Comparison of ENCODE assay signal across 8 cellular contexts in the genomic region with DNA sequence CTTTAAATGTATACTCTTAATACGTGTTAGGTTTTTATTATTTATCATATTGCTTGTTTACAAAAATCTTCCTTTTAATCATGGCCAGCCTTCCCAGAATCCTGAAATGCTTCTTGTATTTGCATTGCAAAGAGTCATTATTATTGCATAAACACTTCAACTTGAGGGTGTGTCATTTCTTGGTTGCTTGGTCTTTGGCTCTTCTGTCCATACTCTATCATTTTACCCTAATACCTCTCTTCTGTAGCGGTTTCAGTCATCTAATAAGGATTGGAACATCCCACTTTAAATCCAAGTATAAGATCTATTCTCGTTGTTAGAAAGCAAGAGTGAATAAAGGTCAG.
A peak's percentile ranks its signal among the peaks of the same experiment; 100 is the strongest.
DNase-seq lines count a peak whose midpoint lies in the region; ATAC-seq, FAIRE-seq and TF ChIP-seq lines count a peak whose summit lies in the region.

No MANE protein-coding gene starts in this region.

- TF ChIP-seq RAD21 in liver (IDR thresholded peaks at IDR 0.05) (no peak), HepG2 (CRISPR knock-in tag; IDR thresholded peaks at IDR 0.05) (no peak)

- H3K9ac ChIP-seq in liver (ENCODE audit: low read depth in 1 of 2, low read length in 2 of 2) (peak overlapping the region in 1 of 2 donors; percentile 1), HepG2 (ENCODE audit: insufficient read depth, low read depth, low read length) (no peak overlapping the region)

- H3K9me3 ChIP-seq in liver (ENCODE audit: control insufficient read depth in 4 of 4, low read length in 3 of 4) (no peaks in the 10 kb centered on the region), HepG2 (ENCODE audit: low read length) (no peaks in the 10 kb centered on the region), right lobe of liver (no peaks in the 10 kb centered on the region), aorta (ENCODE audit: control insufficient read depth, low read length) (no peaks in the 10 kb centered on the region)

- CTCF ChIA-PET in HepG2 (lab: Yijun Ruan, JAX; ENCODE audit: low intra/inter-chr PET ratio, low total read pairs) = no interaction called here

- H3K79me2 ChIP-seq in HepG2 (ENCODE audit: insufficient read depth, low read length) = no peaks in the 10 kb centered on the region

- H3K27ac ChIP-seq in liver (ENCODE audit: low read depth in 1 of 2, low read length in 2 of 2) (peak overlapping the region; percentile 9 to 85), HepG2 (ENCODE audit: extremely low read length, insufficient read depth, low read length) (no peak overlapping the region), right lobe of liver (peak overlapping the region in 2 of 3 donors; percentile 19 to 59), aorta (ENCODE audit: low read depth in 1 of 2, low read length in 2 of 2) (no peak overlapping the region)

- H3K4me1 ChIP-seq in liver (ENCODE audit: control insufficient read depth in 4 of 4, insufficient read depth in 4 of 4, low read length in 3 of 4) (peaks cover 0 to 15% (median 3%) of the 10 kb centered on the region in 4 donors), HepG2 (ENCODE audit: insufficient read depth, low read length) (peaks cover 8% of the 10 kb centered on the region), right lobe of liver (peaks cover 0 to 7% (median 0%) of the 10 kb centered on the region in 4 donors), aorta (ENCODE audit: control insufficient read depth in 1 of 2, insufficient read depth in 2 of 2, low read length in 2 of 2) (peaks cover 0 to 4% of the 10 kb centered on the region in 2 donors)

- H3K36me3 ChIP-seq in liver (ENCODE audit: control insufficient read depth in 4 of 4, insufficient read depth in 3 of 4, low read depth in 1 of 4, low read length in 3 of 4) (no peaks in the 10 kb centered on the region), HepG2 (replicated peaks in 1 of 2; ENCODE audit: control insufficient read depth in 1 of 2, insufficient read depth in 2 of 2, low read length in 2 of 2) (no peaks in the 10 kb centered on the region), right lobe of liver (no peaks in the 10 kb centered on the region), aorta (ENCODE audit: control insufficient read depth in 1 of 2, insufficient read depth in 2 of 2, low read length in 1 of 2) (no peaks in the 10 kb centered on the region)

- POLR2A ChIA-PET in HepG2 (lab: Yijun Ruan, JAX) = no interaction called here

- intact Hi-C loops in HepG2 (cut with micrococcal nuclease; ENCODE audit: unreplicated experiment) (no loop called here), right lobe of liver (cut with DNase I) (no loop called here), aorta (cut with DNase I) (loop anchor here in 1 of 2 donors (10.0 kb wide), 1 partner anchor 196 kb away; a partner anchor contains a TSS)

- TF ChIP-seq EP300 in HepG2 (IDR thresholded peaks at IDR 0.05; ENCODE audit: low read depth in 2 of 2, low read length in 2 of 2) = no peak
- TF ChIP-seq EP300 in HepG2 (CRISPR knock-in tag; IDR thresholded peaks at IDR 0.05; ENCODE audit: borderline replicate concordance) = no peak

- no peak overlapping the region for H3K4me2 ChIP-seq in HepG2 (ENCODE audit: low read depth, low read length)

- H3K27me3 ChIP-seq in liver (ENCODE audit: control insufficient read depth in 4 of 4, insufficient read depth in 4 of 4, low read length in 3 of 4) (no peaks in the 10 kb centered on the region), HepG2 (ENCODE audit: control insufficient read depth in 1 of 2, insufficient read depth in 2 of 2, low read length in 2 of 2) (no peaks in the 10 kb centered on the region), right lobe of liver (no peaks in the 10 kb centered on the region), aorta (ENCODE audit: control insufficient read depth in 1 of 2, insufficient read depth in 2 of 2, low read length in 1 of 2) (no peaks in the 10 kb centered on the region)

- WGBS in liver = 50% methylated on average over 3 of the region's 3 CpGs
- WGBS in HepG2 (ENCODE audit: low lambda C conversion rate) = 91% methylated on average over 3 of the region's 3 CpGs
- 41% methylated on average over 3 of the region's 3 CpGs for WGBS in right lobe of liver (ENCODE audit: insufficient coverage, low coverage, low lambda C conversion rate, missing lambda C conversion rate)
- WGBS in aorta, 2 donors = 24 to 41% methylated on average over 3 of the region's 3 CpGs

- H3K4me3 ChIP-seq in liver (ENCODE audit: low read depth in 1 of 3, low read length in 3 of 3) = peak overlapping the region in 1 of 3 donors; percentile 56
- no peak overlapping the region for H3K4me3 ChIP-seq in HepG2 (replicated peaks in 1 of 3; ENCODE audit: insufficient read depth in 1 of 3, low read depth in 2 of 3, low read length in 3 of 3)
- peak overlapping the region; percentile 68 for H3K4me3 ChIP-seq in WI38 (ENCODE audit: low read depth, low read length)
- peak overlapping the region in 2 of 3 donors; percentile 46 to 48 for H3K4me3 ChIP-seq in right lobe of liver
- H3K4me3 ChIP-seq in aorta (ENCODE audit: low read length in 2 of 2) = peak overlapping the region; percentile 12 to 59

- DNase-seq in HepG2 (ENCODE audit: low spot score) (no peak), right lobe of liver (no peak), aorta (no peak), H54 (ENCODE audit: insufficient read length, low spot score) (no peak), ecto neural progenitor cell (ENCODE audit: low spot score) (no peak)

- BruUV-seq in HepG2 (replicated peaks; lab: Mats Ljungman, UMichigan) = no TSS peak

- H4K20me1 ChIP-seq in HepG2 (ENCODE audit: insufficient read depth, low read length) = no peaks in the 10 kb centered on the region

- no peak for FAIRE-seq in HepG2 (lab: Jason Lieb, UNC)
- FAIRE-seq in H54 (lab: Jason Lieb, UNC) = no peak

- in situ Hi-C loops in HepG2 (cut with HindIII; ENCODE audit: extremely low pct_ligation_motif_present, low pct_unique_long_range_greater_than_20kb) = no loop called here

- no peak for TF ChIP-seq POLR2A in HepG2 (IDR thresholded peaks at IDR 0.05; ENCODE audit: insufficient read depth in 1 of 2, low read depth in 2 of 2, low read length in 2 of 2)
- no peak for TF ChIP-seq POLR2A in right lobe of liver (IDR thresholded peaks at IDR 0.05)
- TF ChIP-seq POLR2A in H54 (IDR thresholded peaks at IDR 0.05; ENCODE audit: low read depth, low read length) = no peak

- ATAC-seq in HepG2 = no peak
- no peak for ATAC-seq in right lobe of liver
- no peak for ATAC-seq in aorta (ENCODE audit: low FRiP score)
- ATAC-seq in GM21717 (IDR thresholded peaks at IDR 0.05; ENCODE audit: unreplicated experiment) = no peak

- TF ChIP-seq CTCF in liver (IDR thresholded peaks at IDR 0.05; ENCODE audit: low read depth, low read length, missing input control) (no peak), HepG2 (CRISPR knock-in tag; IDR thresholded peaks at IDR 0.05) (no peak), WI38 (IDR thresholded peaks at IDR 0.05; ENCODE audit: low read depth, low read length) (no peak), right lobe of liver (IDR thresholded peaks at IDR 0.05) (no peak)

- H2AFZ ChIP-seq in HepG2 (ENCODE audit: low read length) = no peak overlapping the region

TF ChIP-seq in liver, 16 proteins besides CTCF, POLR2A, EP300 and RAD21 (continues in another document):
- no peak for TF ChIP-seq RXRA (IDR thresholded peaks at IDR 0.05)
- TF ChIP-seq EGR1 (IDR thresholded peaks at IDR 0.05; ENCODE audit: low read depth in 2 of 2) = no peak
- no peak for TF ChIP-seq GABPA (IDR thresholded peaks at IDR 0.05 in 1 of 2, conservative IDR thresholded peaks at IDR 0.05 in 1 of 2)
- no peak for TF ChIP-seq HNF4G (IDR thresholded peaks at IDR 0.05)
- TF ChIP-seq SP1 (IDR thresholded peaks at IDR 0.05) = no peak
- no peak for TF ChIP-seq YY1 (IDR thresholded peaks at IDR 0.05)
- TF ChIP-seq FOXA1 (IDR thresholded peaks at IDR 0.05) = no peak
- TF ChIP-seq JUND (IDR thresholded peaks at IDR 0.05) = no peak
- TF ChIP-seq, protein P1, sequence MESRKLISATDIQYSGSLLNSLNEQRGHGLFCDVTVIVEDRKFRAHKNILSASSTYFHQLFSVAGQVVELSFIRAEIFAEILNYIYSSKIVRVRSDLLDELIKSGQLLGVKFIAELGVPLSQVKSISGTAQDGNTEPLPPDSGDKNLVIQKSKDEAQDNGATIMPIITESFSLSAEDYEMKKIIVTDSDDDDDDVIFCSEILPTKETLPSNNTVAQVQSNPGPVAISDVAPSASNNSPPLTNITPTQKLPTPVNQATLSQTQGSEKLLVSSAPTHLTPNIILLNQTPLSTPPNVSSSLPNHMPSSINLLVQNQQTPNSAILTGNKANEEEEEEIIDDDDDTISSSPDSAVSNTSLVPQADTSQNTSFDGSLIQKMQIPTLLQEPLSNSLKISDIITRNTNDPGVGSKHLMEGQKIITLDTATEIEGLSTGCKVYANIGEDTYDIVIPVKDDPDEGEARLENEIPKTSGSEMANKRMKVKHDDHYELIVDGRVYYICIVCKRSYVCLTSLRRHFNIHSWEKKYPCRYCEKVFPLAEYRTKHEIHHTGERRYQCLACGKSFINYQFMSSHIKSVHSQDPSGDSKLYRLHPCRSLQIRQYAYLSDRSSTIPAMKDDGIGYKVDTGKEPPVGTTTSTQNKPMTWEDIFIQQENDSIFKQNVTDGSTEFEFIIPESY (IDR thresholded peaks at IDR 0.05) = no peak
- no peak for TF ChIP-seq TAF1 (conservative IDR thresholded peaks at IDR 0.05)

TF ChIP-seq in HepG2, 621 proteins besides CTCF, POLR2A, EP300 and RAD21:
- TF ChIP-seq PAWR (CRISPR knock-in tag; IDR thresholded peaks at IDR 0.05; ENCODE audit: borderline replicate concordance) = no peak
- no peak for TF ChIP-seq ZNF260 (CRISPR knock-in tag; IDR thresholded peaks at IDR 0.05; ENCODE audit: borderline replicate concordance, low read depth)
- TF ChIP-seq, protein P2, sequence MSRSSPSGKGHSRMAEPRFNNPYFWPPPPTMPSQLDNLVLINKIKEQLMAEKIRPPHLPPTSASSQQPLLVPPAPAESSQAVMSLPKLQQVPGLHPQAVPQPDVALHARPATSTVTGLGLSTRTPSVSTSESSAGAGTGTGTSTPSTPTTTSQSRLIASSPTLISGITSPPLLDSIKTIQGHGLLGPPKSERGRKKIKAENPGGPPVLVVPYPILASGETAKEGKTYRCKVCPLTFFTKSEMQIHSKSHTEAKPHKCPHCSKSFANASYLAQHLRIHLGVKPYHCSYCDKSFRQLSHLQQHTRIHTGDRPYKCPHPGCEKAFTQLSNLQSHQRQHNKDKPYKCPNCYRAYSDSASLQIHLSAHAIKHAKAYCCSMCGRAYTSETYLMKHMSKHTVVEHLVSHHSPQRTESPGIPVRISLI (CRISPR knock-in tag; IDR thresholded peaks at IDR 0.05; ENCODE audit: borderline replicate concordance) = no peak

Comparison
In these comparisons a context has a peak if more than half of its experiments do, and no peak if none do; other contexts are left out.
1. H3K27ac ChIP-seq: peak in liver (2 of 2) and right lobe of liver (2 of 3); none in HepG2 (single experiment) and aorta (0 of 2).
2. H3K4me3 ChIP-seq: peak in WI38 (single experiment), right lobe of liver (2 of 3) and aorta (2 of 2); none in HepG2 (0 of 3).